Comparison of ENCODE assay signal across 9 cellular contexts in genomic region chr20:32534661-32535240, GRCh38. TPM values are rescaled to one million over a fixed set of nuclear protein-coding genes. Genes with fewer than 3 reads are reported as not detected.
A peak's percentile ranks its signal among the peaks of the same experiment; 100 is the strongest.
DNase-seq lines count a peak whose midpoint lies in the region; ATAC-seq and TF ChIP-seq lines count a peak whose summit lies in the region.
"Had no signal": no experiment of that assay in that cellular context is flagged by ENCODE, and none has a peak within 500 bp of the region (broad histone marks: within the 10 kb centered on the region; RNA-seq: fewer than 3 reads in every experiment).

No MANE protein-coding gene starts in this region.

- peak overlapping the region; percentile 80 to 94 (median 82) for H3K4me3 Mint-ChIP-seq in IgD-negative memory B cell
- peak overlapping the region; percentile 83 for H3K4me3 Mint-ChIP-seq in activated naive CD4-positive, alpha-beta T cell treated with anti-CD3 and anti-CD28 coated beads, Interleukin-2, amount 50 U/mL, for 24 hours

- TF ChIP-seq CTCF in right atrium auricular region (IDR thresholded peaks at IDR 0.05): no peak

- H3K4me3 ChIP-seq in right atrium auricular region: no peak overlapping the region
- H3K4me3 ChIP-seq: adrenal gland had no signal

- H3K4me1 Mint-ChIP-seq in IgD-negative memory B cell: peaks cover 27 to 54% (median 50%) of the 10 kb centered on the region in 3 donors
- H3K4me1 Mint-ChIP-seq in activated naive CD4-positive, alpha-beta T cell treated with anti-CD3 and anti-CD28 coated beads, Interleukin-2, amount 50 U/mL, for 24 hours: peaks cover 82% of the 10 kb centered on the region

- H3K9me3 Mint-ChIP-seq in IgD-negative memory B cell: no peaks in the 10 kb centered on the region
- no peaks in the 10 kb centered on the region for H3K9me3 Mint-ChIP-seq in activated naive CD4-positive, alpha-beta T cell treated with anti-CD3 and anti-CD28 coated beads, Interleukin-2, amount 50 U/mL, for 24 hours

- ATAC-seq in GM21619 (IDR thresholded peaks at IDR 0.05; ENCODE audit: unreplicated experiment) (no peak), HG02852 (IDR thresholded peaks at IDR 0.05; ENCODE audit: unreplicated experiment) (no peak)

- peak overlapping the region; percentile 94 to 99 (median 98) for H3K27ac Mint-ChIP-seq in IgD-negative memory B cell
- peak overlapping the region; percentile 96 for H3K27ac Mint-ChIP-seq in activated naive CD4-positive, alpha-beta T cell treated with anti-CD3 and anti-CD28 coated beads, Interleukin-2, amount 50 U/mL, for 24 hours

- H3K36me3 Mint-ChIP-seq in IgD-negative memory B cell: no peaks in the 10 kb centered on the region
- H3K36me3 Mint-ChIP-seq in activated naive CD4-positive, alpha-beta T cell treated with anti-CD3 and anti-CD28 coated beads, Interleukin-2, amount 50 U/mL, for 24 hours: no peaks in the 10 kb centered on the region

- no peaks in the 10 kb centered on the region for H3K27me3 ChIP-seq in right atrium auricular region
- H3K27me3 ChIP-seq: adrenal gland had no signal

- no peak overlapping the region for H3K27ac ChIP-seq in right atrium auricular region

- no peaks in the 10 kb centered on the region for H3K27me3 Mint-ChIP-seq in IgD-negative memory B cell
- no peaks in the 10 kb centered on the region for H3K27me3 Mint-ChIP-seq in activated naive CD4-positive, alpha-beta T cell treated with anti-CD3 and anti-CD28 coated beads, Interleukin-2, amount 50 U/mL, for 24 hours

- peak; percentile 49 for DNase-seq in T follicular helper cell (ENCODE audit: low read depth)
- peak; percentile 53 to 55 for DNase-seq in stimulated activated CD4-positive, alpha-beta T cell treated with anti-CD3 and anti-CD28 coated beads, Interleukin-2, amount 100 ng/mL, for 24 hours
- DNase-seq in SKM-1 (lab: John Stamatoyannopoulos, UW; ENCODE audit: unreplicated experiment): no peak
- no peak for DNase-seq in right atrium auricular region (ENCODE audit: low spot score)
- DNase-seq: adrenal gland had no signal

- no peaks in the 10 kb centered on the region for H3K9me3 ChIP-seq in right atrium auricular region
- H3K9me3 ChIP-seq: adrenal gland had no signal

- H3K36me3 ChIP-seq in right atrium auricular region: no peaks in the 10 kb centered on the region
- H3K36me3 ChIP-seq: adrenal gland had no signal

- H3K4me1 ChIP-seq in right atrium auricular region: peaks cover 0 to 35% of the 10 kb centered on the region in 2 donors

RNA-seq across cellular contexts. Expression of gene NOL4L, which starts 50.4 kb away (rescaled TPM):
- polyA plus RNA-seq in IgD-negative memory B cell: 7.3 TPM
- 10 to 100 TPM in 1 of 2 donors, 1 to 10 TPM in 1; 7.6 to 10.4 TPM for total RNA-seq in right atrium auricular region

Comparison
In these comparisons a context has a peak if more than half of its experiments do, and no peak if none do; other contexts are left out.
1. DNase-seq: peak in T follicular helper cell (single experiment) and stimulated activated CD4-positive, alpha-beta T cell treated with anti-CD3 and anti-CD28 coated beads, Interleukin-2, amount 100 ng/mL, for 24 hours (2 of 2); none in SKM-1 (single experiment) and right atrium auricular region (single experiment).